ENCODE assay signal across 20 cellular contexts in the genomic region with DNA sequence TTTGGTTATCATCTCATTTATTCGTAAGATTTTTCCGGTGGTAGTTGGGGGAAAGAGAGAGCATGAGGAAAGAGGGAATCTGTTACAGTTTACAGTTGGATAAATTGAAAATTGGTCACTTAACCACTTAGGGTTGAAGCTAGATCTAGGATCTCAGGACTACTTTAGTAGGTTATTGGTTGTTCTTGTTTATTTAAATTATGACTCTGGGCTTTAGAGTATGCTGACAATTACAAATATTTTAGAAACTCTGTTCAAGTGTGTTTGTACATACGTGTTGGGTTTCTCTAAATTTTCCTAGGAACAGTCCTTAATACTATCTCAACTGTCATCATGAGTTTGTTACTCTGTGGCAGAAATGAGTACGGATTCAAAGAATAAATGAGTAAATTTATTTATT. TPM values are rescaled to one million over a fixed set of nuclear protein-coding genes. Genes with fewer than 3 reads are reported as not detected.
"Had no signal": no experiment of that assay in that cellular context is flagged by ENCODE, and none has a peak within 500 bp of the region (broad histone marks: within the 10 kb centered on the region; RNA-seq: fewer than 3 reads in every experiment).

No MANE protein-coding gene starts in this region.

- H3K4me1 Mint-ChIP-seq: mesothelial cell of epicardium; naive B cell; naive thymus-derived CD8-positive, alpha-beta T cell had no signal

- DNase-seq: dermis blood vessel endothelial cell; dorsolateral prefrontal cortex; effector CD4-positive, alpha-beta T cell; effector memory CD4-positive, alpha-beta T cell; foreskin keratinocyte; heart left ventricle; hypothalamus; left cardiac atrium; left lung; left ventricle myocardium superior; lower lobe of right lung; mesenchymal stem cell; mucosa of descending colon; naive B cell; naive thymus-derived CD8-positive, alpha-beta T cell had no signal

- H2AFZ ChIP-seq: hepatocyte had no signal

- H3K27ac ChIP-seq: coronary artery, dorsolateral prefrontal cortex, esophagus muscularis mucosa, foreskin keratinocyte, gastroesophageal sphincter, heart left ventricle, hepatocyte, left lung, lower lobe of right lung had no signal

- H3K9me3 Mint-ChIP-seq: mesothelial cell of epicardium; naive B cell; naive thymus-derived CD8-positive, alpha-beta T cell had no signal

- H3K27me3 ChIP-seq: dorsolateral prefrontal cortex, esophagus muscularis mucosa, foreskin keratinocyte, gastroesophageal sphincter, heart left ventricle, hepatocyte, left lung had no signal

- H3K4me2 ChIP-seq: hepatocyte had no signal

- H3K27me3 Mint-ChIP-seq: naive B cell; naive thymus-derived CD8-positive, alpha-beta T cell had no signal

- H3K27ac Mint-ChIP-seq: mesothelial cell of epicardium; naive B cell; naive thymus-derived CD8-positive, alpha-beta T cell had no signal

- H3K9me3 ChIP-seq: esophagus muscularis mucosa, gastroesophageal sphincter, heart left ventricle, left lung, lower lobe of right lung, mucosa of descending colon had no signal

- H3K4me3 ChIP-seq: coronary artery, dorsolateral prefrontal cortex, esophagus muscularis mucosa, gastroesophageal sphincter, heart left ventricle, hepatocyte, left lung, lower lobe of right lung, mucosa of descending colon had no signal

- H3K4me3 Mint-ChIP-seq: mesothelial cell of epicardium; naive B cell; naive thymus-derived CD8-positive, alpha-beta T cell had no signal

- ATAC-seq: foreskin keratinocyte; gastroesophageal sphincter; heart left ventricle; left cardiac atrium; left lung; left ventricle myocardium superior; mucosa of descending colon; naive thymus-derived CD8-positive, alpha-beta T cell had no signal

- H3K4me1 ChIP-seq: foreskin keratinocyte, gastroesophageal sphincter, left lung, lower lobe of right lung had no signal

RNA-seq across cellular contexts. Expression of gene STRIP2, which starts 48.6 kb away (rescaled TPM):
- polyA plus RNA-seq: naive thymus-derived CD8-positive, alpha-beta T cell had no signal
